9 cellular contexts compared by ENCODE assay signal in genomic region chr18:74040459-74041332, GRCh38.
DNase-seq lines count a peak whose midpoint lies in the region; ATAC-seq, FAIRE-seq and TF ChIP-seq lines count a peak whose summit lies in the region.
"Had no signal": no experiment of that assay in that cellular context is flagged by ENCODE, and none has a peak within 500 bp of the region (broad histone marks: within the 10 kb centered on the region; RNA-seq: fewer than 3 reads in every experiment).

No MANE protein-coding gene starts in this region.

- no peak overlapping the region for H3K4me2 ChIP-seq in keratinocyte (ENCODE audit: control insufficient read depth, extremely low read depth, insufficient read depth, low read depth, low read length)

- no peak overlapping the region for H2AFZ ChIP-seq in keratinocyte (ENCODE audit: control insufficient read depth, low read length)

- POLR2A ChIA-PET in Panc1 (lab: Charles Lee): no interaction called here

- DNase-seq in AG09319 (ENCODE audit: extremely low read depth, low read depth) (no peak), Panc1 (ENCODE audit: low read depth, low spot score) (no peak), keratinocyte (ENCODE audit: low read depth, low spot score) (no peak), NCI-H1092 treated with DMSO at 0.1 percent for 48 hours (lab: John Stamatoyannopoulos, UW) (no peak)
- DNase-seq in activated T-helper 9 cell treated with anti-CD3 and anti-CD28 coated beads, Interleukin-2, amount 50 U/mL, for 16 hours (ENCODE audit: low read depth): peak; percentile 39
- peak; percentile 85 for DNase-seq in stimulated activated CD8-positive, alpha-beta memory T cell treated with anti-CD3 and anti-CD28 coated beads, Interleukin-4, amount 100 ng/mL, for 48 hours

- peak; percentile 94 for ATAC-seq in GM18519 (IDR thresholded peaks at IDR 0.05; ENCODE audit: low FRiP score, unreplicated experiment)
- peak; percentile 75 for ATAC-seq in HG02981 (IDR thresholded peaks at IDR 0.05; ENCODE audit: unreplicated experiment)
- peak; percentile 95 for ATAC-seq in Panc1

- CTCF ChIA-PET in Panc1 (lab: Charles Lee): interaction anchor here (1.5 kb wide), 1 partner anchor 302 kb away, joined by 4 read pairs; no protein-coding TSS in a partner anchor

- H3K4me3 ChIP-seq in Panc1 (ENCODE audit: low read depth in 2 of 2, low read length in 2 of 2): no peak overlapping the region
- no peak overlapping the region for H3K4me3 ChIP-seq in keratinocyte (ENCODE audit: control insufficient read depth in 2 of 3, extremely low read depth in 1 of 3, insufficient read depth in 2 of 3, low read depth in 1 of 3, low read length in 3 of 3)

- no peak overlapping the region for H3K9ac ChIP-seq in keratinocyte (ENCODE audit: control insufficient read depth, extremely low read depth, insufficient read depth, low read length)

- H3K27ac ChIP-seq in Panc1 (ENCODE audit: low read length) (no peak overlapping the region), keratinocyte (ENCODE audit: control insufficient read depth, insufficient read depth, low read length) (no peak overlapping the region)
- H3K27ac ChIP-seq: neutrophil had no signal

- dilution Hi-C loops in keratinocyte (cut with MboI; ENCODE audit: extremely low pct_ligation_motif_present, low sequenced_read_pairs): no loop called here

- in situ Hi-C loops in Panc1 (cut with HindIII; ENCODE audit: low pct_unique_long_range_greater_than_20kb, low sequenced_read_pairs): no loop called here

- TF ChIP-seq CTCF in AG09319 (IDR thresholded peaks at IDR 0.05; ENCODE audit: low read depth, low read length) (peak; percentile 49), Panc1 (IDR thresholded peaks at IDR 0.05) (peak; percentile 94), keratinocyte (optimal IDR thresholded peaks at IDR 0.05 in 1 of 3, IDR thresholded peaks at IDR 0.05 in 1 of 3, conservative IDR thresholded peaks at IDR 0.05 in 1 of 3; ENCODE audit: extremely low read depth in 1 of 3, insufficient read depth in 2 of 3, low read length in 3 of 3) (peak; percentile 37 to 73 (median 67))

- H3K9me1 ChIP-seq in keratinocyte (ENCODE audit: control insufficient read depth, extremely low read depth, insufficient read depth, low read length): no peaks in the 10 kb centered on the region

- no peaks in the 10 kb centered on the region for H4K20me1 ChIP-seq in keratinocyte (ENCODE audit: control insufficient read depth, extremely low read depth, insufficient read depth, low read length)

- H3K79me2 ChIP-seq in keratinocyte (ENCODE audit: control insufficient read depth, insufficient read depth, low read length): no peaks in the 10 kb centered on the region

- FAIRE-seq in keratinocyte (lab: Jason Lieb, UNC): no peak

- H3K36me3 ChIP-seq in Panc1 (ENCODE audit: control insufficient read depth, insufficient read depth, low read length): no peaks in the 10 kb centered on the region
- no peaks in the 10 kb centered on the region for H3K36me3 ChIP-seq in keratinocyte (ENCODE audit: control insufficient read depth in 2 of 2, extremely low read depth in 1 of 2, insufficient read depth in 2 of 2, low read length in 2 of 2)
- H3K36me3 ChIP-seq: neutrophil had no signal

- intact Hi-C loops in Panc1 (cut with micrococcal nuclease; ENCODE audit: unreplicated experiment): loop anchor here (2.0 to 5.0 kb wide), 2 partner anchors 77 to 302 kb away; no protein-coding TSS in a partner anchor

- BruUV-seq in Panc1 (replicated peaks; lab: Mats Ljungman, UMichigan): no TSS peak

- H3K27me3 ChIP-seq in Panc1 (ENCODE audit: control insufficient read depth, insufficient read depth, low read length) (no peaks in the 10 kb centered on the region), keratinocyte (ENCODE audit: control insufficient read depth, extremely low read depth, insufficient read depth, low read length) (no peaks in the 10 kb centered on the region)
- H3K27me3 ChIP-seq: neutrophil had no signal

- no peaks in the 10 kb centered on the region for H3K9me3 ChIP-seq in Panc1 (ENCODE audit: control insufficient read depth, insufficient read depth, low read depth, low read length)
- H3K9me3 ChIP-seq in keratinocyte (ENCODE audit: control insufficient read depth, low read depth, low read length): no peaks in the 10 kb centered on the region
- H3K9me3 ChIP-seq: neutrophil had no signal

- H3K4me1 ChIP-seq in Panc1 (ENCODE audit: control insufficient read depth, insufficient read depth, low read length): no peaks in the 10 kb centered on the region
- H3K4me1 ChIP-seq in keratinocyte (ENCODE audit: control insufficient read depth, extremely low read depth, insufficient read depth, low read length): no peaks in the 10 kb centered on the region

Comparison
In these comparisons a context has a peak if more than half of its experiments do, and no peak if none do; other contexts are left out.
1. DNase-seq: peak in activated T-helper 9 cell treated with anti-CD3 and anti-CD28 coated beads, Interleukin-2, amount 50 U/mL, for 16 hours (single experiment) and stimulated activated CD8-positive, alpha-beta memory T cell treated with anti-CD3 and anti-CD28 coated beads, Interleukin-4, amount 100 ng/mL, for 48 hours (single experiment); none in AG09319 (single experiment), Panc1 (single experiment), keratinocyte (single experiment) and NCI-H1092 treated with DMSO at 0.1 percent for 48 hours (single experiment).
2. Peak in every context shown above with its lines, with median percentiles within 50 percentile points of each other: CTCF ChIP-seq and ATAC-seq.